In genomic region chr22:20089977-20090729, GRCh38 we compare ENCODE assay signal across 21 cellular contexts. TPM values are rescaled to one million over a fixed set of nuclear protein-coding genes. Genes with fewer than 3 reads are reported as not detected.
DNase-seq lines count a peak whose midpoint lies in the region; ATAC-seq and TF ChIP-seq lines count a peak whose summit lies in the region.
"Had no signal": no experiment of that assay in that cellular context is flagged by ENCODE, and none has a peak within 500 bp of the region (broad histone marks: within the 10 kb centered on the region; RNA-seq: fewer than 3 reads in every experiment).

No MANE protein-coding gene starts in this region.

- DNase-seq in CD14-positive monocyte (ENCODE audit: low spot score) (peak; percentile 11), GM23248 (peak; percentile 76), chondrocyte (ENCODE audit: low spot score) (no peak), myocyte (ENCODE audit: low read depth) (peak; percentile 56), glutamatergic neuron (no peak)
- DNase-seq: activated CD4-positive, alpha-beta T cell treated with anti-CD3 and anti-CD28 coated beads, Interleukin-2, amount 10 ng/mL, durations not matched to agents 7 days and 5 days; activated T-cell treated with anti-CD3 and anti-CD28 coated beads, Interleukin-2, amount 50 U/mL, for 72 hours; NCI-H1092; NCI-H69; PC-3; right cardiac atrium; stimulated activated CD4-positive, alpha-beta T cell treated with anti-CD3 and anti-CD28 coated beads, Interleukin-2, amount 100 ng/mL, for 24 hours had no signal

- H2AFZ ChIP-seq in GM23248: no peak overlapping the region

- ATAC-seq in GM21737 (IDR thresholded peaks at IDR 0.05; ENCODE audit: unreplicated experiment): no peak
- ATAC-seq in HG02798 (IDR thresholded peaks at IDR 0.05; ENCODE audit: poor library complexity, unreplicated experiment): no peak
- no peak for ATAC-seq in GM18861 (IDR thresholded peaks at IDR 0.05; ENCODE audit: unreplicated experiment)
- ATAC-seq: PC-3, right cardiac atrium, SK-N-SH treated with all-trans-retinoic acid at 6 μM for 48 hours had no signal

- H3K4me3 Mint-ChIP-seq in CD14-positive monocyte: no peak overlapping the region
- no peak overlapping the region for H3K4me3 Mint-ChIP-seq in chondrocyte (ENCODE audit: unreplicated experiment)
- no peak overlapping the region for H3K4me3 Mint-ChIP-seq in glutamatergic neuron (ENCODE audit: unreplicated experiment)
- H3K4me3 Mint-ChIP-seq: activated CD4-positive, alpha-beta T cell treated with anti-CD3 and anti-CD28 coated beads, Interleukin-2, amount 10 ng/mL, durations not matched to agents 7 days and 5 days; nephron had no signal

- H3K27ac ChIP-seq in GM23248: peak overlapping the region; percentile 68
- H3K27ac ChIP-seq: C4-2B, dorsolateral prefrontal cortex, thoracic aorta had no signal

- peaks cover 9% of the 10 kb centered on the region for H3K4me1 ChIP-seq in GM23248 (ENCODE audit: insufficient read depth)

- H4K20me1 ChIP-seq in GM23248 (ENCODE audit: insufficient read depth): no peaks in the 10 kb centered on the region; the same call in 1 of the 2 replicates

- H3K4me3 ChIP-seq in GM23248: no peak overlapping the region
- H3K4me3 ChIP-seq: dorsolateral prefrontal cortex, lung, thoracic aorta had no signal

- H3K36me3 ChIP-seq in GM23248 (ENCODE audit: low read depth): peaks cover 46% of the 10 kb centered on the region; the same call in 1 of the 2 replicates

- TF ChIP-seq CTCF in CD14-positive monocyte (IDR thresholded peaks at IDR 0.05) (no peak), chondrocyte (IDR thresholded peaks at IDR 0.05) (no peak), glutamatergic neuron (IDR thresholded peaks at IDR 0.05; ENCODE audit: partially characterized antibody, unreplicated experiment) (no peak)

- in situ Hi-C loops in GM23248 (cut with MboI): no loop called here

- H3K9me3 Mint-ChIP-seq in CD14-positive monocyte (peaks cover 0 to 4% (median 0%) of the 10 kb centered on the region in 7 donors), chondrocyte (ENCODE audit: low read depth) (no peaks in the 10 kb centered on the region), glutamatergic neuron (ENCODE audit: unreplicated experiment) (peaks cover 8% of the 10 kb centered on the region)
- H3K9me3 Mint-ChIP-seq: activated CD4-positive, alpha-beta T cell treated with anti-CD3 and anti-CD28 coated beads, Interleukin-2, amount 10 ng/mL, durations not matched to agents 7 days and 5 days; activated T-cell treated with anti-CD3 and anti-CD28 coated beads, Interleukin-2, amount 50 U/mL, for 72 hours; nephron had no signal

- H3K4me1 Mint-ChIP-seq in CD14-positive monocyte (no peaks in the 10 kb centered on the region), chondrocyte (ENCODE audit: low read depth) (peaks cover 9% of the 10 kb centered on the region), glutamatergic neuron (ENCODE audit: low read depth, unreplicated experiment) (peaks cover 2% of the 10 kb centered on the region)
- H3K4me1 Mint-ChIP-seq: nephron had no signal

- peaks cover 96 to 100% of the 10 kb centered on the region in 2 donors for H3K36me3 Mint-ChIP-seq in CD14-positive monocyte
- H3K36me3 Mint-ChIP-seq in chondrocyte (ENCODE audit: low read depth): peaks cover 59% of the 10 kb centered on the region
- H3K36me3 Mint-ChIP-seq in glutamatergic neuron (ENCODE audit: unreplicated experiment): no peaks in the 10 kb centered on the region

- H3K4me2 ChIP-seq in GM23248 (ENCODE audit: unreplicated experiment): no peak overlapping the region

- H3K9me2 ChIP-seq in GM23248 (ENCODE audit: insufficient read depth): no peaks in the 10 kb centered on the region

- H3K79me2 ChIP-seq in GM23248 (ENCODE audit: insufficient read depth): peaks cover 86% of the 10 kb centered on the region

- no peaks in the 10 kb centered on the region for H3K9me3 ChIP-seq in GM23248 (ENCODE audit: low read depth)
- H3K9me3 ChIP-seq: thoracic aorta had no signal

- peaks cover 5% of the 10 kb centered on the region; the same call in 1 of the 2 replicates for H3F3A ChIP-seq in GM23248 (ENCODE audit: insufficient read depth)

- WGBS in GM23248 (ENCODE audit: low coverage in 1 of 2, low lambda C conversion rate in 2 of 2, missing lambda C conversion rate in 2 of 2), 2 experiments: 88 to 90% methylated on average over 11 of the region's 11 CpGs

- H3K9ac ChIP-seq in GM23248: peak overlapping the region; percentile 26; the same call in 1 of the 2 replicates

- intact Hi-C loops in CD14-positive monocyte (cut with micrococcal nuclease): no loop called here

- H3K27me3 Mint-ChIP-seq in CD14-positive monocyte (ENCODE audit: low read depth in 3 of 3) (peaks cover 0 to 4% (median 0%) of the 10 kb centered on the region in 3 donors), chondrocyte (ENCODE audit: low read depth) (no peaks in the 10 kb centered on the region), glutamatergic neuron (ENCODE audit: unreplicated experiment) (peaks cover 1% of the 10 kb centered on the region)
- H3K27me3 Mint-ChIP-seq: activated CD4-positive, alpha-beta T cell treated with anti-CD3 and anti-CD28 coated beads, Interleukin-2, amount 10 ng/mL, durations not matched to agents 7 days and 5 days had no signal

- no peaks in the 10 kb centered on the region for H3K27me3 ChIP-seq in GM23248 (replicated peaks; ENCODE audit: insufficient read depth)
- H3K27me3 ChIP-seq: dorsolateral prefrontal cortex had no signal

- H3K27ac Mint-ChIP-seq in CD14-positive monocyte (peak overlapping the region in 3 of 7 donors; percentile 34 to 50 (median 41)), chondrocyte (ENCODE audit: unreplicated experiment) (peak overlapping the region; percentile 30), glutamatergic neuron (ENCODE audit: unreplicated experiment) (no peak overlapping the region)
- H3K27ac Mint-ChIP-seq: activated CD4-positive, alpha-beta T cell treated with anti-CD3 and anti-CD28 coated beads, Interleukin-2, amount 10 ng/mL, durations not matched to agents 7 days and 5 days; nephron had no signal

RNA-seq across cellular contexts. Expression of gene DGCR8, which starts 10.1 kb away (rescaled TPM):
- polyA plus RNA-seq in CD14-positive monocyte (1 to 10 TPM; 1.2 to 1.4 TPM), GM23248 (2016; fragmentation: Nextera tagmentation; extraction: Ambion mirVana) (14.0 and 14.2 TPM in 2 replicates)
- 24.9 and 28.7 TPM in 2 replicates for total RNA-seq in GM23248 (2014; rRNA removed; shearing (Covaris generic))
- total RNA-seq in chondrocyte (30.2 to 38.1 TPM (median 32.5 TPM) in 3 replicates), myocyte (21.1 and 22.4 TPM in 2 replicates), glutamatergic neuron (ENCODE audit: unreplicated experiment) (93.1 TPM)
- 26.6 TPM for polyA plus RNA-seq in myocyte (2012)

RNA-seq across cellular contexts. Expression of gene RANBP1, which starts 25.8 kb away (rescaled TPM):
- 10 to 100 TPM; 45.0 to 47.4 TPM for polyA plus RNA-seq in CD14-positive monocyte
- total RNA-seq in GM23248 (2014; rRNA removed; shearing (Covaris generic)): 195 and 233 TPM in 2 replicates
- polyA plus RNA-seq in GM23248 (2016; fragmentation: Nextera tagmentation; extraction: Ambion mirVana): 252 and 253 TPM in 2 replicates
- 79.5 to 122 TPM (median 82.1 TPM) in 3 replicates for total RNA-seq in chondrocyte
- 214 and 239 TPM in 2 replicates for total RNA-seq in myocyte
- polyA plus RNA-seq in myocyte (2012): 96.5 TPM
- 144 TPM for total RNA-seq in glutamatergic neuron (ENCODE audit: unreplicated experiment)

RNA-seq across cellular contexts. Expression of gene TRMT2A, which starts 26.9 kb away (rescaled TPM):
- polyA plus RNA-seq in CD14-positive monocyte (10 to 100 TPM; 20.1 to 23.5 TPM), GM23248 (2016; fragmentation: Nextera tagmentation; extraction: Ambion mirVana) (38.1 and 42.2 TPM in 2 replicates)
- 72.0 and 79.0 TPM in 2 replicates for total RNA-seq in GM23248 (2014; rRNA removed; shearing (Covaris generic))
- total RNA-seq in chondrocyte (45.8 to 66.1 TPM (median 49.3 TPM) in 3 replicates), myocyte (62.7 and 79.7 TPM in 2 replicates), glutamatergic neuron (ENCODE audit: unreplicated experiment) (62.1 TPM)
- polyA plus RNA-seq in myocyte (2012): 55.5 TPM

RNA-seq across cellular contexts. Expression of gene ZDHHC8, which starts 41.5 kb away (rescaled TPM):
- polyA plus RNA-seq in CD14-positive monocyte: 1 to 10 TPM in 1 of 2 donors, under 1 TPM in 1; 0.73 to 1.1 TPM
- 18.7 and 22.8 TPM in 2 replicates for total RNA-seq in GM23248 (2014; rRNA removed; shearing (Covaris generic))
- polyA plus RNA-seq in GM23248 (2016; fragmentation: Nextera tagmentation; extraction: Ambion mirVana): 13.0 and 16.1 TPM in 2 replicates
- 94.2 to 100 TPM (median 95.2 TPM) in 3 replicates for total RNA-seq in chondrocyte
- 13.7 and 15.6 TPM in 2 replicates for total RNA-seq in myocyte
- 58.0 TPM for polyA plus RNA-seq in myocyte (2012)
- 119 TPM for total RNA-seq in glutamatergic neuron (ENCODE audit: unreplicated experiment)

Comparison
In these comparisons a context has a peak if more than half of its experiments do, and no peak if none do; other contexts are left out.
1. DNase-seq: peak in CD14-positive monocyte (single experiment), GM23248 (single experiment) and myocyte (single experiment); none in chondrocyte (single experiment) and glutamatergic neuron (single experiment).